11 cellular contexts compared by ENCODE assay signal in genomic region chr9:72041775-72042194, GRCh38. TPM values are rescaled to one million over a fixed set of nuclear protein-coding genes. Genes with fewer than 3 reads are reported as not detected.
A peak's percentile ranks its signal among the peaks of the same experiment; 100 is the strongest.
DNase-seq lines count a peak whose midpoint lies in the region; ATAC-seq lines count a peak whose summit lies in the region.
"Had no signal": no experiment of that assay in that cellular context is flagged by ENCODE, and none has a peak within 500 bp of the region (broad histone marks: within the 10 kb centered on the region; RNA-seq: fewer than 3 reads in every experiment).

No MANE protein-coding gene starts in this region.

- ATAC-seq in left cardiac atrium (peak; percentile 42 to 49), HG02884 (IDR thresholded peaks at IDR 0.05; ENCODE audit: unreplicated experiment) (no peak)

- intact Hi-C loops in left cardiac atrium (cut with DNase I) = loop anchor here in 1 of 2 donors (10.0 kb wide), 1 partner anchor 783 kb away; no protein-coding TSS in a partner anchor

- DNase-seq in NCI-H1417 (lab: John Stamatoyannopoulos, UW) = peak in 2 of 3 experiments; percentile 20 to 53
- DNase-seq in NCI-H1417 treated with DMSO at 0.1 percent for 48 hours (lab: John Stamatoyannopoulos, UW) = no peak
- DNase-seq in RPMI7951 (ENCODE audit: low read depth) = peak; percentile 50
- peak; percentile 59 for DNase-seq in left cardiac atrium
- peak; percentile 76 for DNase-seq in ureter (ENCODE audit: low spot score)
- DNase-seq in GOT3 (lab: John Stamatoyannopoulos, UW) = no peak
- no peak for DNase-seq in KG1 (lab: John Stamatoyannopoulos, UW)
- DNase-seq: activated naive CD4-positive, alpha-beta T cell treated with anti-CD3 and anti-CD28 coated beads for 36 hours had no signal

RNA-seq across cellular contexts. Expression of gene C9orf57, which starts 18.6 kb away (rescaled TPM):
- not detected in 2 replicates for total RNA-seq in RPMI7951 (2014; rRNA removed; shearing (Covaris generic))
- total RNA-seq in left cardiac atrium (not detected), ureter (not detected)
- total RNA-seq: activated naive CD4-positive, alpha-beta T cell treated with anti-CD3 and anti-CD28 coated beads for 36 hours; neural crest cell; tibial nerve had no signal

Comparison
In these comparisons a context has a peak if more than half of its experiments do, and no peak if none do; other contexts are left out.
1. DNase-seq: peak in NCI-H1417 (2 of 3), RPMI7951 (single experiment), left cardiac atrium (single experiment) and ureter (single experiment); none in NCI-H1417 treated with DMSO at 0.1 percent for 48 hours (single experiment), GOT3 (single experiment) and KG1 (single experiment).